ENCODE assay signal across 21 cellular contexts in genomic region chr3:183619624-183620274, GRCh38. TPM values are rescaled to one million over a fixed set of nuclear protein-coding genes. Genes with fewer than 3 reads are reported as not detected.
A peak's percentile ranks its signal among the peaks of the same experiment; 100 is the strongest.
DNase-seq lines count a peak whose midpoint lies in the region; ATAC-seq, FAIRE-seq and TF ChIP-seq lines count a peak whose summit lies in the region.
"Had no signal": no experiment of that assay in that cellular context is flagged by ENCODE, and none has a peak within 500 bp of the region (broad histone marks: within the 10 kb centered on the region; RNA-seq: fewer than 3 reads in every experiment).

No MANE protein-coding gene starts in this region.

- H3K9ac ChIP-seq in SK-N-SH (no peak overlapping the region), endodermal cell (ENCODE audit: extremely low read depth, low read length, poor library complexity, severe bottlenecking) (no peak overlapping the region)
- H3K9ac ChIP-seq: KMS-11 had no signal

- DNase-seq in SK-N-SH = peak; percentile 46
- peak; percentile 90 for DNase-seq in NCI-H82 (lab: John Stamatoyannopoulos, UW)
- DNase-seq in endodermal cell = no peak
- no peak for DNase-seq in urothelium cell line (ENCODE audit: low spot score)
- no peak for DNase-seq in activated CD4-positive, alpha-beta T cell treated with anti-CD3 and anti-CD28 coated beads, Interleukin-2, amount 10 ng/mL, durations not matched to agents 7 days and 5 days
- DNase-seq: Calu3; CD8-positive, alpha-beta memory T cell; EL; H7; NCI-H1105; NCI-H1694; NCI-H2081 treated with DMSO at 0.1 percent for 48 hours; NCI-H2171 treated with DMSO at 0.1 percent for 48 hours; NCI-H526 treated with DMSO at 0.1 percent for 48 hours; NK-92 treated with Interleukin-12 subunit alpha and Interleukin-12 subunit beta, amount 100 ng/mL, for 24 hours had no signal

- H3K4me2 ChIP-seq in SK-N-SH = no peak overlapping the region
- H3K4me2 ChIP-seq: KMS-11 had no signal

- FAIRE-seq in urothelium cell line (lab: Jason Lieb, UNC) = peak; percentile 52
- FAIRE-seq: A204.1 had no signal

- H3K27me3 ChIP-seq in SK-N-SH (ENCODE audit: insufficient read depth) = no peaks in the 10 kb centered on the region
- no peaks in the 10 kb centered on the region for H3K27me3 ChIP-seq in endodermal cell (ENCODE audit: control insufficient read depth, insufficient read depth, low read length, poor library complexity, severe bottlenecking)

- H3K27ac ChIP-seq in SK-N-SH (ENCODE audit: low read depth in 2 of 2, low read length in 1 of 2) (peak overlapping the region in 1 of 2 experiments; percentile 77; a peak in 2 of 4 replicates), endodermal cell (ENCODE audit: low read depth, low read length) (no peak overlapping the region)
- H3K27ac ChIP-seq: C4-2B, KMS-11 had no signal

- CTCF ChIA-PET in SK-N-SH (lab: Yijun Ruan, JAX) = interaction anchor here (0.8 to 1.7 kb wide), 5 partner anchors 10 to 151 kb away, joined by 3 to 5 read pairs (median 3); no protein-coding TSS in a partner anchor
- CTCF ChIA-PET in activated CD4-positive, alpha-beta T cell treated with anti-CD3 and anti-CD28 coated beads, Interleukin-2, amount 10 ng/mL, durations not matched to agents 7 days and 5 days (lab: Charles Lee) = interaction anchor here (0.7 to 1.4 kb wide), 5 partner anchors 10 to 149 kb away, joined by 3 to 5 read pairs (median 5); no protein-coding TSS in a partner anchor

- H3K4me3 ChIP-seq in SK-N-SH (ENCODE audit: low read depth in 2 of 2, low read length in 1 of 2) = no peak overlapping the region
- no peak overlapping the region for H3K4me3 ChIP-seq in endodermal cell (ENCODE audit: low read length)

- H3F3A ChIP-seq in SK-N-SH (replicated peaks; ENCODE audit: insufficient read depth) = no peaks in the 10 kb centered on the region

- no peaks in the 10 kb centered on the region for H3K9me3 ChIP-seq in SK-N-SH
- no peaks in the 10 kb centered on the region for H3K9me3 ChIP-seq in endodermal cell (ENCODE audit: control insufficient read depth, low read length)

- TF ChIP-seq EP300 in SK-N-SH (IDR thresholded peaks at IDR 0.05; ENCODE audit: borderline replicate concordance in 1 of 2, low read depth in 1 of 2, low read length in 1 of 2) = no peak

- H3K36me3 Mint-ChIP-seq in endodermal cell (ENCODE audit: low read depth) = no peaks in the 10 kb centered on the region
- no peaks in the 10 kb centered on the region for H3K36me3 Mint-ChIP-seq in activated CD4-positive, alpha-beta T cell treated with anti-CD3 and anti-CD28 coated beads, Interleukin-2, amount 10 ng/mL, durations not matched to agents 7 days and 5 days (ENCODE audit: low read depth)
- H3K36me3 Mint-ChIP-seq: CD8-positive, alpha-beta memory T cell had no signal

- H3K36me3 ChIP-seq in SK-N-SH (replicated peaks in 1 of 2; ENCODE audit: control insufficient read depth in 1 of 2, insufficient read depth in 2 of 2, low read length in 1 of 2) (no peaks in the 10 kb centered on the region), endodermal cell (ENCODE audit: control insufficient read depth, insufficient read depth, low read length) (no peaks in the 10 kb centered on the region)

- POLR2A ChIA-PET in SK-N-SH (lab: Yijun Ruan, JAX) = interaction anchor here (0.9 to 1.4 kb wide), 2 partner anchors 16 to 78 kb away, joined by 3 to 4 read pairs; partner anchors contain the start of genes KLHL24 and YEATS2
- POLR2A ChIA-PET in activated CD4-positive, alpha-beta T cell treated with anti-CD3 and anti-CD28 coated beads, Interleukin-2, amount 10 ng/mL, durations not matched to agents 7 days and 5 days (lab: Charles Lee) = no interaction called here

- TF ChIP-seq CTCF in SK-N-SH (IDR thresholded peaks at IDR 0.05) (no peak), endodermal cell (conservative IDR thresholded peaks at IDR 0.05) (peak; percentile 30)

- peaks cover 0 to 16% of the 10 kb centered on the region in 2 experiments; a peak in 1 of 4 replicates for H3K4me1 ChIP-seq in SK-N-SH (ENCODE audit: control insufficient read depth in 1 of 2, insufficient read depth in 2 of 2, low read depth in 1 of 2, low read length in 1 of 2)
- peaks cover 7% of the 10 kb centered on the region for H3K4me1 ChIP-seq in endodermal cell (ENCODE audit: control insufficient read depth, insufficient read depth, low read length)

- TF ChIP-seq RAD21 in SK-N-SH (IDR thresholded peaks at IDR 0.05; ENCODE audit: low read length) = no peak

- H3K79me2 ChIP-seq in SK-N-SH (ENCODE audit: insufficient read depth) = no peaks in the 10 kb centered on the region

- no peaks in the 10 kb centered on the region for H4K20me1 ChIP-seq in SK-N-SH (ENCODE audit: insufficient read depth)

- H3K4me1 Mint-ChIP-seq in endodermal cell = peaks cover 11% of the 10 kb centered on the region
- H3K4me1 Mint-ChIP-seq in activated CD4-positive, alpha-beta T cell treated with anti-CD3 and anti-CD28 coated beads, Interleukin-2, amount 10 ng/mL, durations not matched to agents 7 days and 5 days = no peaks in the 10 kb centered on the region
- H3K4me1 Mint-ChIP-seq: CD8-positive, alpha-beta memory T cell had no signal

- H3K9me2 ChIP-seq in SK-N-SH = no peaks in the 10 kb centered on the region

- H3K27ac Mint-ChIP-seq in endodermal cell = no peak overlapping the region
- H3K27ac Mint-ChIP-seq in activated CD4-positive, alpha-beta T cell treated with anti-CD3 and anti-CD28 coated beads, Interleukin-2, amount 10 ng/mL, durations not matched to agents 7 days and 5 days = no peak overlapping the region
- H3K27ac Mint-ChIP-seq: CD8-positive, alpha-beta memory T cell; T-helper 1 cell treated with Interleukin-12 subunit alpha and Interleukin-12 subunit beta and Interleukin-4 antibody, amounts not matched to agents 30 μg/mL and 1 μg/mL, for 36 hours had no signal

- H2AFZ ChIP-seq in SK-N-SH (ENCODE audit: low read depth) = no peak overlapping the region

- ATAC-seq in SK-N-SH treated with all-trans-retinoic acid at 6 μM for 48 hours (no peak), HG03097 (IDR thresholded peaks at IDR 0.05; ENCODE audit: low FRiP score, unreplicated experiment) (no peak)

- no peaks in the 10 kb centered on the region for H3K9me3 Mint-ChIP-seq in endodermal cell
- H3K9me3 Mint-ChIP-seq in activated CD4-positive, alpha-beta T cell treated with anti-CD3 and anti-CD28 coated beads, Interleukin-2, amount 10 ng/mL, durations not matched to agents 7 days and 5 days = no peaks in the 10 kb centered on the region
- H3K9me3 Mint-ChIP-seq: T-helper 1 cell treated with Interleukin-12 subunit alpha and Interleukin-12 subunit beta and Interleukin-4 antibody, amounts not matched to agents 30 μg/mL and 1 μg/mL, for 36 hours had no signal

- no peak overlapping the region for H3K4me3 Mint-ChIP-seq in endodermal cell
- H3K4me3 Mint-ChIP-seq in activated CD4-positive, alpha-beta T cell treated with anti-CD3 and anti-CD28 coated beads, Interleukin-2, amount 10 ng/mL, durations not matched to agents 7 days and 5 days = no peak overlapping the region
- H3K4me3 Mint-ChIP-seq: CD8-positive, alpha-beta memory T cell; T-helper 1 cell treated with Interleukin-12 subunit alpha and Interleukin-12 subunit beta and Interleukin-4 antibody, amounts not matched to agents 30 μg/mL and 1 μg/mL, for 36 hours had no signal

- peaks cover 50% of the 10 kb centered on the region for H3K27me3 Mint-ChIP-seq in endodermal cell (ENCODE audit: insufficient read depth)
- H3K27me3 Mint-ChIP-seq in activated CD4-positive, alpha-beta T cell treated with anti-CD3 and anti-CD28 coated beads, Interleukin-2, amount 10 ng/mL, durations not matched to agents 7 days and 5 days = peaks cover 4% of the 10 kb centered on the region

TF ChIP-seq in SK-N-SH, 30 proteins besides CTCF, POLR2A, EP300 and RAD21 (continues in another document):
- TF ChIP-seq, protein P1, sequence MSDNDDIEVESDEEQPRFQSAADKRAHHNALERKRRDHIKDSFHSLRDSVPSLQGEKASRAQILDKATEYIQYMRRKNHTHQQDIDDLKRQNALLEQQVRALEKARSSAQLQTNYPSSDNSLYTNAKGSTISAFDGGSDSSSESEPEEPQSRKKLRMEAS (IDR thresholded peaks at IDR 0.05; ENCODE audit: low read depth) = no peak
- TF ChIP-seq RFX5 (IDR thresholded peaks at IDR 0.05; ENCODE audit: low read length) = no peak
- no peak for TF ChIP-seq RXRA (IDR thresholded peaks at IDR 0.05; ENCODE audit: borderline replicate concordance, low read depth)
- TF ChIP-seq JUND (IDR thresholded peaks at IDR 0.05) = no peak
- no peak for TF ChIP-seq GABPA (IDR thresholded peaks at IDR 0.05; ENCODE audit: low read depth)
- no peak for TF ChIP-seq NRF1 (IDR thresholded peaks at IDR 0.05; ENCODE audit: low read depth, low read length)
- no peak for TF ChIP-seq SIN3A (IDR thresholded peaks at IDR 0.05; ENCODE audit: borderline replicate concordance, low read depth, low read length)

TF ChIP-seq in SK-N-SH treated with all-trans-retinoic acid at 6 μM for 48 hours, 23 proteins besides CTCF, POLR2A, EP300 and RAD21 (continues in another document):
- TF ChIP-seq TCF4 (CRISPR knock-in tag; IDR thresholded peaks at IDR 0.05; ENCODE audit: borderline replicate concordance) = no peak
- TF ChIP-seq SNAI2 (CRISPR knock-in tag; IDR thresholded peaks at IDR 0.05) = no peak
- no peak for TF ChIP-seq OSR1 (CRISPR knock-in tag; IDR thresholded peaks at IDR 0.05)
- no peak for TF ChIP-seq ZC3H10 (CRISPR knock-in tag; IDR thresholded peaks at IDR 0.05)
- TF ChIP-seq ESRRG (CRISPR knock-in tag; IDR thresholded peaks at IDR 0.05) = no peak
- no peak for TF ChIP-seq ZFP3 (CRISPR knock-in tag; IDR thresholded peaks at IDR 0.05)
- TF ChIP-seq ARNTL (CRISPR knock-in tag; IDR thresholded peaks at IDR 0.05; ENCODE audit: borderline replicate concordance, low read depth) = no peak
- TF ChIP-seq, protein P2, sequence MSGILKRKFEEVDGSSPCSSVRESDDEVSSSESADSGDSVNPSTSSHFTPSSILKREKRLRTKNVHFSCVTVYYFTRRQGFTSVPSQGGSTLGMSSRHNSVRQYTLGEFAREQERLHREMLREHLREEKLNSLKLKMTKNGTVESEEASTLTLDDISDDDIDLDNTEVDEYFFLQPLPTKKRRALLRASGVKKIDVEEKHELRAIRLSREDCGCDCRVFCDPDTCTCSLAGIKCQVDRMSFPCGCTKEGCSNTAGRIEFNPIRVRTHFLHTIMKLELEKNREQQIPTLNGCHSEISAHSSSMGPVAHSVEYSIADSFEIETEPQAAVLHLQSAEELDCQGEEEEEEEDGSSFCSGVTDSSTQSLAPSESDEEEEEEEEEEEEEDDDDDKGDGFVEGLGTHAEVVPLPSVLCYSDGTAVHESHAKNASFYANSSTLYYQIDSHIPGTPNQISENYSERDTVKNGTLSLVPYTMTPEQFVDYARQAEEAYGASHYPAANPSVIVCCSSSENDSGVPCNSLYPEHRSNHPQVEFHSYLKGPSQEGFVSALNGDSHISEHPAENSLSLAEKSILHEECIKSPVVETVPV (CRISPR knock-in tag; IDR thresholded peaks at IDR 0.05) = no peak
- no peak for TF ChIP-seq CSDC2 (CRISPR knock-in tag; IDR thresholded peaks at IDR 0.05)

RNA-seq across cellular contexts. Expression of gene KLHL24, which starts 15.7 kb away (rescaled TPM):
- polyA plus RNA-seq in SK-N-SH (2012; rRNA removed) = 5.7 and 8.0 TPM in 2 replicates
- polyA plus RNA-seq in SK-N-SH (2012; cell fraction: cytosol; rRNA removed) = 6.1 and 7.3 TPM in 2 replicates
- 8.2 and 11.2 TPM in 2 replicates for polyA plus RNA-seq in SK-N-SH (2012; cell fraction: nucleus; rRNA removed)
- 10 to 100 TPM; 29.9 to 39.9 TPM for total RNA-seq in endodermal cell
- 38.5 TPM for polyA plus RNA-seq in endodermal cell (2013, experiment 1 of 2)
- 33.0 TPM for polyA plus RNA-seq in endodermal cell (2013, experiment 2 of 2)
- total RNA-seq in activated CD4-positive, alpha-beta T cell treated with anti-CD3 and anti-CD28 coated beads, Interleukin-2, amount 10 ng/mL, durations not matched to agents 7 days and 5 days = 10 to 100 TPM; 19.2 to 19.6 TPM

Comparison
In these comparisons a context has a peak if more than half of its experiments do, and no peak if none do; other contexts are left out.
1. DNase-seq: peak in SK-N-SH (single experiment) and NCI-H82 (single experiment); none in endodermal cell (single experiment), urothelium cell line (single experiment) and activated CD4-positive, alpha-beta T cell treated with anti-CD3 and anti-CD28 coated beads, Interleukin-2, amount 10 ng/mL, durations not matched to agents 7 days and 5 days (single experiment).